ENCODE assay signal across 2 cellular contexts in genomic region chr12:56958422-56958821, GRCh38.
TF ChIP-seq lines count a peak whose summit lies in the region.

No MANE protein-coding gene starts in this region.

TF ChIP-seq in liver, 16 proteins besides CTCF, POLR2A, EP300 and RAD21:
- no peak for TF ChIP-seq GABPA (IDR thresholded peaks at IDR 0.05 in 1 of 2, conservative IDR thresholded peaks at IDR 0.05 in 1 of 2)
- TF ChIP-seq FOXA1 (IDR thresholded peaks at IDR 0.05), result no peak
- TF ChIP-seq ZBTB33 (IDR thresholded peaks at IDR 0.05), result peak; percentile 7
- TF ChIP-seq HNF4G (IDR thresholded peaks at IDR 0.05), result no peak

TF ChIP-seq in HepG2, 621 proteins besides CTCF, POLR2A, EP300 and RAD21:
- no peak for TF ChIP-seq ZBTB14 (CRISPR knock-in tag; IDR thresholded peaks at IDR 0.05)
- no peak for TF ChIP-seq SAP130 (CRISPR knock-in tag; IDR thresholded peaks at IDR 0.05; ENCODE audit: low read depth)
- TF ChIP-seq ZNF609 (CRISPR knock-in tag; IDR thresholded peaks at IDR 0.05; ENCODE audit: borderline replicate concordance), result no peak
- TF ChIP-seq DZIP1 (CRISPR knock-in tag; IDR thresholded peaks at IDR 0.05), result no peak
- TF ChIP-seq ZNF33A (CRISPR knock-in tag; IDR thresholded peaks at IDR 0.05; ENCODE audit: borderline replicate concordance), result no peak
- TF ChIP-seq TAF1 (CRISPR knock-in tag; IDR thresholded peaks at IDR 0.05), result no peak
- TF ChIP-seq ZNF235 (CRISPR knock-in tag; IDR thresholded peaks at IDR 0.05; ENCODE audit: borderline replicate concordance), result no peak
- TF ChIP-seq TFE3 (CRISPR knock-in tag; IDR thresholded peaks at IDR 0.05), result no peak
- no peak for TF ChIP-seq ZNF530 (CRISPR knock-in tag; IDR thresholded peaks at IDR 0.05; ENCODE audit: low read depth)
- TF ChIP-seq ZKSCAN5 (CRISPR knock-in tag; IDR thresholded peaks at IDR 0.05), result no peak
- no peak for TF ChIP-seq HNF1A (IDR thresholded peaks at IDR 0.05; ENCODE audit: low read depth)
- no peak for TF ChIP-seq HNF1A (CRISPR knock-in tag; IDR thresholded peaks at IDR 0.05; ENCODE audit: borderline replicate concordance)
- TF ChIP-seq BRF2 (CRISPR knock-in tag; IDR thresholded peaks at IDR 0.05), result no peak
- TF ChIP-seq ZNF224 (CRISPR knock-in tag; IDR thresholded peaks at IDR 0.05), result no peak
- TF ChIP-seq ZNF576 (CRISPR knock-in tag; IDR thresholded peaks at IDR 0.05), result no peak
- no peak for TF ChIP-seq ZNF333 (CRISPR knock-in tag; IDR thresholded peaks at IDR 0.05; ENCODE audit: borderline replicate concordance)
- no peak for TF ChIP-seq SNAI1 (CRISPR knock-in tag; IDR thresholded peaks at IDR 0.05; ENCODE audit: borderline replicate concordance)
- TF ChIP-seq HNRNPL (IDR thresholded peaks at IDR 0.05; ENCODE audit: low read depth, low read length), result no peak
- TF ChIP-seq ZC3H13 (CRISPR knock-in tag; IDR thresholded peaks at IDR 0.05), result no peak
- TF ChIP-seq TFDP2 (CRISPR knock-in tag; IDR thresholded peaks at IDR 0.05), result no peak
- no peak for TF ChIP-seq HES4 (CRISPR knock-in tag; IDR thresholded peaks at IDR 0.05; ENCODE audit: borderline replicate concordance)
TF ChIP-seq in HepG2: peak in this region for 0.
